8 cellular contexts compared by ENCODE assay signal in the genomic region with DNA sequence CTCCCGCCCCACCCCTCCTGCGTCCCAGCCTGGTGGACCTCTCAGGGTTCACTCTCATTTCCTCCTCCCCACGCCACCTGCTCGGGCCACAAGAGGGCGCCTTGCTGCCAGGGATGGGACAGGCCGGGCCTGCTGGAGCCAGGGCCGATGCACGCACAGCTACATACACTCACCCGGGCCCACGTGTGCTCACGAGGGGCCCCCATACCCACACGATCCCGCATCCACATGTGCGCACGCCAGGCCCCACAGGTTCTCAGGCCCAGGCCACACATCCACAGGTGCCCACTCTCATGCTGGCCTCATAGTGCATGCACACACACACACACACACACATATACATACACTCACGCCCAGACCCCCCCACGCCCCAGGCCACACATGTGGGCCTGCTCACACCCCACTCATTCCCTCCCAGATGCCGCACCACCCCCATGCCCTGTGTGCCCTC.
DNase-seq lines count a peak whose midpoint lies in the region; ATAC-seq and TF ChIP-seq lines count a peak whose summit lies in the region.

No MANE protein-coding gene starts in this region.

- DNase-seq in AG04449 (ENCODE audit: low read depth, low spot score), result peak; percentile 17
- DNase-seq in NCI-H2196 (lab: John Stamatoyannopoulos, UW; ENCODE audit: unreplicated experiment), result peak; percentile 55
- DNase-seq in cardiac fibroblast (ENCODE audit: low read depth in 2 of 2), result peak; percentile 80 to 84
- DNase-seq in left colon, result peak; percentile 77 to 92
- peak; percentile 79 for DNase-seq in stimulated activated CD4-positive, alpha-beta T cell treated with anti-CD3 and anti-CD28 coated beads, Interleukin-2, amount 100 ng/mL, for 4 hours (ENCODE audit: low read depth)

- CTCF ChIA-PET in AG04449 (lab: Yijun Ruan, JAX), result interaction anchor here (0.6 to 10.8 kb wide), 25 partner anchors 9 to 490 kb away, joined by 3 to 141 read pairs (median 4); no protein-coding TSS in a partner anchor

- ATAC-seq in GM18505 (IDR thresholded peaks at IDR 0.05; ENCODE audit: unreplicated experiment) (peak; percentile 86), HG02970 (IDR thresholded peaks at IDR 0.05; ENCODE audit: low FRiP score, unreplicated experiment) (peak; percentile 75), left colon (peak; percentile 91)
- peak; percentile 98 for ATAC-seq in activated CD4-positive, CD25-positive, alpha-beta regulatory T cell treated with anti-CD3 and anti-CD28 coated beads, Interleukin-2, amount 50 U/mL, for 24 hours

- TF ChIP-seq POLR2A in GM18505 (IDR thresholded peaks at IDR 0.05; ENCODE audit: borderline replicate concordance, extremely low read depth, insufficient read depth, insufficient read length), result no peak

- intact Hi-C loops in left colon (cut with DNase I, micrococcal nuclease), result loop anchor here (5.0 kb wide), 2 partner anchors 212 to 217 kb away; partner anchors contain the start of gene FAM53B (in 1 of the 2)

- TF ChIP-seq CTCF in AG04449 (IDR thresholded peaks at IDR 0.05; ENCODE audit: insufficient read depth, low read length, missing control alignments), result peak; percentile 98
- peak; percentile 96 for TF ChIP-seq CTCF in cardiac fibroblast (IDR thresholded peaks at IDR 0.05; ENCODE audit: low read depth, low read length)

- no peak overlapping the region for H3K4me3 ChIP-seq in AG04449 (ENCODE audit: low read depth, low read length)
- H3K4me3 ChIP-seq in cardiac fibroblast (replicated peaks in 1 of 2; ENCODE audit: low read depth in 2 of 2, low read length in 2 of 2), result no peak overlapping the region

- POLR2A ChIA-PET in AG04449 (lab: Yijun Ruan, JAX), result no interaction called here

Comparison
In these comparisons a context has a peak if more than half of its experiments do, and no peak if none do; other contexts are left out.
1. DNase-seq: peak in every context shown above with its lines; median percentile 84 in left colon; 82 in cardiac fibroblast; 79 in stimulated activated CD4-positive, alpha-beta T cell treated with anti-CD3 and anti-CD28 coated beads, Interleukin-2, amount 100 ng/mL, for 4 hours; 55 in NCI-H2196; 17 in AG04449.